In genomic region chr10:35526775-35527174, GRCh38 we compare ENCODE assay signal across 19 cellular contexts.
A peak's percentile ranks its signal among the peaks of the same experiment; 100 is the strongest.
DNase-seq lines count a peak whose midpoint lies in the region; ATAC-seq and TF ChIP-seq lines count a peak whose summit lies in the region.
"Had no signal": no experiment of that assay in that cellular context is flagged by ENCODE, and none has a peak within 500 bp of the region (broad histone marks: within the 10 kb centered on the region; RNA-seq: fewer than 3 reads in every experiment).

No MANE protein-coding gene starts in this region.

- H3K36me3 ChIP-seq in GM23338 (ENCODE audit: insufficient read depth): peaks cover 4% of the 10 kb centered on the region; the same call in 1 of the 2 replicates
- peaks cover 0 to 5% of the 10 kb centered on the region in 2 experiments for H3K36me3 ChIP-seq in trophoblast cell (ENCODE audit: control insufficient read depth in 1 of 2, insufficient read depth in 2 of 2, low read length in 2 of 2)

- H3K4me2 ChIP-seq in GM23338: no peak overlapping the region
- no peak overlapping the region for H3K4me2 ChIP-seq in trophoblast cell (ENCODE audit: low read length)
- H3K4me2 ChIP-seq: BLaER1 had no signal

- H3K4me1 ChIP-seq in GM23338 (ENCODE audit: insufficient read depth) (peaks cover 18% of the 10 kb centered on the region), trophoblast cell (ENCODE audit: control insufficient read depth in 1 of 2, insufficient read depth in 2 of 2, low read length in 2 of 2) (no peaks in the 10 kb centered on the region)
- H3K4me1 ChIP-seq: Caco-2 had no signal

- H3K18ac ChIP-seq in trophoblast cell (ENCODE audit: low read length): no peak overlapping the region

- no CpG with 5 or more reads among the region's 9 CpGs for WGBS in trophoblast cell (ENCODE audit: extremely low coverage, insufficient coverage, insufficient read length)

- H3K27me3 ChIP-seq in GM23338 (ENCODE audit: insufficient read depth) (no peaks in the 10 kb centered on the region), trophoblast cell (ENCODE audit: insufficient read depth, low read length) (no peaks in the 10 kb centered on the region)
- H3K27me3 ChIP-seq: BLaER1 had no signal

- TF ChIP-seq CTCF in GM23338 (conservative IDR thresholded peaks at IDR 0.05; ENCODE audit: low read depth in 2 of 2): no peak

- no peaks in the 10 kb centered on the region for H3K9me3 Mint-ChIP-seq in GM23338
- H3K9me3 Mint-ChIP-seq: CD4-positive, CD25-positive, alpha-beta regulatory T cell; CD8-positive, alpha-beta T cell had no signal

- no peaks in the 10 kb centered on the region for H4K20me1 ChIP-seq in GM23338 (replicated peaks; ENCODE audit: insufficient read depth)

- no peak overlapping the region for H3K4me3 ChIP-seq in GM23338
- no peak overlapping the region for H3K4me3 ChIP-seq in trophoblast cell (ENCODE audit: low read depth, low read length)
- H3K4me3 ChIP-seq: BLaER1, GM12878 had no signal

- no peak overlapping the region for H4K8ac ChIP-seq in trophoblast cell (ENCODE audit: low read depth, low read length)

- no peak overlapping the region for H3K4me3 Mint-ChIP-seq in GM23338
- H3K4me3 Mint-ChIP-seq: B cell; CD4-positive, CD25-positive, alpha-beta regulatory T cell; CD8-positive, alpha-beta T cell had no signal

- no peak overlapping the region for H3K4ac ChIP-seq in trophoblast cell (ENCODE audit: low read depth, low read length)

- no peak overlapping the region for H3K9ac ChIP-seq in trophoblast cell (ENCODE audit: low read length)
- H3K9ac ChIP-seq: BLaER1 had no signal

- no peak overlapping the region for H3K27ac ChIP-seq in GM23338 (ENCODE audit: low read depth)
- H3K27ac ChIP-seq in trophoblast cell (ENCODE audit: low read depth, low read length): no peak overlapping the region
- H3K27ac ChIP-seq: BLaER1, C4-2B had no signal

- no peaks in the 10 kb centered on the region for H3K9me3 ChIP-seq in trophoblast cell (ENCODE audit: insufficient read depth, low read depth, low read length)
- H3K9me3 ChIP-seq: BLaER1, Caco-2 had no signal

- no peak overlapping the region for H4K12ac ChIP-seq in trophoblast cell (ENCODE audit: low read depth, low read length)

- no peak overlapping the region for H4K91ac ChIP-seq in trophoblast cell (ENCODE audit: low read depth, low read length)

- H2AK5ac ChIP-seq in trophoblast cell (ENCODE audit: low read length): no peak overlapping the region

- peaks cover 28% of the 10 kb centered on the region for H3K4me1 Mint-ChIP-seq in GM23338

- no peak overlapping the region for H2BK120ac ChIP-seq in trophoblast cell (ENCODE audit: insufficient read depth, low read length, poor library complexity)

- H3K27me3 Mint-ChIP-seq in GM23338 (ENCODE audit: insufficient read depth, low read depth, poor library complexity): peaks cover 5% of the 10 kb centered on the region
- H3K27me3 Mint-ChIP-seq: B cell; CD4-positive, CD25-positive, alpha-beta regulatory T cell had no signal

- H3K27ac Mint-ChIP-seq in GM23338: no peak overlapping the region
- H3K27ac Mint-ChIP-seq: B cell; CD4-positive, CD25-positive, alpha-beta regulatory T cell; CD8-positive, alpha-beta T cell had no signal

- H3K79me2 ChIP-seq in GM23338 (replicated peaks; ENCODE audit: insufficient read depth) (no peaks in the 10 kb centered on the region), trophoblast cell (ENCODE audit: control insufficient read depth, insufficient read depth, low read length, poor library complexity) (no peaks in the 10 kb centered on the region)

- ATAC-seq in GM23338: peak; percentile 25; the same call in 1 of the 3 replicates
- ATAC-seq in HG02970 (IDR thresholded peaks at IDR 0.05; ENCODE audit: low FRiP score, unreplicated experiment): no peak
- ATAC-seq: CD8-positive, alpha-beta T cell; GM12878 had no signal

- H2AFZ ChIP-seq in GM23338 (no peak overlapping the region), trophoblast cell (ENCODE audit: insufficient read depth, low read length, poor library complexity) (no peak overlapping the region)

- no peak overlapping the region for H3K14ac ChIP-seq in trophoblast cell (ENCODE audit: low read length)

- DNase-seq in Ammon's horn (ENCODE audit: low spot score) (peak; percentile 28), GM23338 (ENCODE audit: low spot score) (no peak), trophoblast cell (no peak), NCI-H2171 (lab: John Stamatoyannopoulos, UW) (no peak), DMS53 treated with DMSO at 0.1 percent for 48 hours (lab: John Stamatoyannopoulos, UW; ENCODE audit: unreplicated experiment) (no peak)
- DNase-seq: Caco-2; CD4-positive, CD25-positive, alpha-beta regulatory T cell; CD8-positive, alpha-beta T cell; DMS153; DMS79; EL; GDM1; H7; HCEC 1CT had no signal

- no peaks in the 10 kb centered on the region for H3F3A ChIP-seq in GM23338 (replicated peaks; ENCODE audit: low read depth)

- H2BK5ac ChIP-seq in trophoblast cell (ENCODE audit: low read depth, low read length, poor library complexity): no peak overlapping the region

- peaks cover 12% of the 10 kb centered on the region for H3K36me3 Mint-ChIP-seq in GM23338 (ENCODE audit: low read depth)

- no peaks in the 10 kb centered on the region for H3K79me1 ChIP-seq in trophoblast cell (ENCODE audit: low read length)

- peaks cover 7% of the 10 kb centered on the region; the same call in 1 of the 2 replicates for H3K9me2 ChIP-seq in GM23338 (ENCODE audit: insufficient read depth)

- peak overlapping the region; percentile 17 for H3K23ac ChIP-seq in trophoblast cell (ENCODE audit: low read length)

- no peak overlapping the region for H2BK12ac ChIP-seq in trophoblast cell (ENCODE audit: low read length)

TF ChIP-seq in GM23338, 12 proteins besides CTCF, POLR2A, EP300 and RAD21 (continues in another document):
- TF ChIP-seq ZNF462 (CRISPR knock-in tag; IDR thresholded peaks at IDR 0.05) (no peak), POLR2AphosphoS5 (IDR thresholded peaks at IDR 0.05; ENCODE audit: low read depth) (no peak)
